In the genomic region with DNA sequence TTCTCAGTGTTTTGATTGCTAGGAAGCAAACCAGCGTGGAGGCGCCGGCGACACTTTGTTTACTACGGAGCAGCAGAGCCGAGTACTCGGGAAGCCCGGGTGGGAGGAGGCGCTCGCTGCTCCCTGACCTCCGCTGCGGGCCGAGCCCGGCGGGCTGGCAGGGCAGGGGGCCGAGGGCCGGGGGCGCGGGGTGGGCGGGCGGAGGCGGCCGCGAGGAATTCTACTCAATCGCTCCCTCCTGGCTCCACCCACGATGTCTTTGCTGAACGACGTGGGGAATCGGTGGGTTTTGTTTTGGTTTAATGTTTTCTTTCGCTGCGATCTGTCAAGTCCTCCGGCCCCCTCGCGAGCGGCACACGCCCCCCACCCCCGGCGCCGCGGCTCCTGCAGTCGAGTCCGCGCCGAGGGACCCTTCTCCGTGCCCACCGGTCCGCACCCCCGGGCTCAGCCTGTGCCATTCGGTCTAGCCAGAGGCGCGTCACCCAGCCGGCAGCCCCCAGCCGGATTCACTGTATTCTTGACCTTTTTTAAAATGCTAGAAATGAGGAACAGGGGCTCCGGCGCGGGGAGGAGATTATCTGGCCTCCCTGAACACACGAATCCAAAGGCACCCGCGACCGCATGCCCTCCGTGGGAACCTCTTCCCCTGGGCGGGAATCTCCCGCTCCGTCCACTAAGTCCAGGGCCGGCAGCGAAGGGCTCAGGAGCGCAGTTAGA, we compare ENCODE assay signal across 1 cellular context.
TF ChIP-seq lines count a peak whose summit lies in the region.

No MANE protein-coding gene starts in this region.

TF ChIP-seq in HepG2, 621 proteins besides CTCF, POLR2A, EP300 and RAD21 (continued from another document):
- TF ChIP-seq ZNF556 (CRISPR knock-in tag; IDR thresholded peaks at IDR 0.05; ENCODE audit: borderline replicate concordance) (no peak), ARID4A (CRISPR knock-in tag; IDR thresholded peaks at IDR 0.05; ENCODE audit: borderline replicate concordance) (0 out of 2 replicates have a peak, but pooled peaks have one; percentile 8), ZNF430 (CRISPR knock-in tag; IDR thresholded peaks at IDR 0.05) (no peak), JUND (CRISPR knock-in tag; IDR thresholded peaks at IDR 0.05) (no peak), HBP1 (CRISPR knock-in tag; IDR thresholded peaks at IDR 0.05; ENCODE audit: low read depth) (no peak), ZNF557 (CRISPR knock-in tag; IDR thresholded peaks at IDR 0.05) (no peak), TFAP4 (IDR thresholded peaks at IDR 0.05; ENCODE audit: borderline replicate concordance, low read depth) (no peak), XBP1 (CRISPR knock-in tag; IDR thresholded peaks at IDR 0.05) (no peak), ZNF570 (CRISPR knock-in tag; IDR thresholded peaks at IDR 0.05; ENCODE audit: borderline replicate concordance) (no peak), ZNF292 (CRISPR knock-in tag; IDR thresholded peaks at IDR 0.05; ENCODE audit: borderline replicate concordance, low read depth) (no peak), PHF8 (CRISPR knock-in tag; IDR thresholded peaks at IDR 0.05) (no peak; the same call in 1 of the 2 replicates)
- TF ChIP-seq, protein P1, sequence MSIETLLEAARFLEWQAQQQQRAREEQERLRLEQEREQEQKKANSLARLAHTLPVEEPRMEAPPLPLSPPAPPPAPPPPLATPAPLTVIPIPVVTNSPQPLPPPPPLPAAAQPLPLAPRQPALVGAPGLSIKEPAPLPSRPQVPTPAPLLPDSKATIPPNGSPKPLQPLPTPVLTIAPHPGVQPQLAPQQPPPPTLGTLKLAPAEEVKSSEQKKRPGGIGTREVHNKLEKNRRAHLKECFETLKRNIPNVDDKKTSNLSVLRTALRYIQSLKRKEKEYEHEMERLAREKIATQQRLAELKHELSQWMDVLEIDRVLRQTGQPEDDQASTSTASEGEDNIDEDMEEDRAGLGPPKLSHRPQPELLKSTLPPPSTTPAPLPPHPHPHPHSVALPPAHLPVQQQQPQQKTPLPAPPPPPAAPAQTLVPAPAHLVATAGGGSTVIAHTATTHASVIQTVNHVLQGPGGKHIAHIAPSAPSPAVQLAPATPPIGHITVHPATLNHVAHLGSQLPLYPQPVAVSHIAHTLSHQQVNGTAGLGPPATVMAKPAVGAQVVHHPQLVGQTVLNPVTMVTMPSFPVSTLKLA (IDR thresholded peaks at IDR 0.05), result peak; percentile 40
